In genomic region chr7:106346167-106346677, GRCh38 we compare ENCODE assay signal across 10 cellular contexts.
A peak's percentile ranks its signal among the peaks of the same experiment; 100 is the strongest.
DNase-seq lines count a peak whose midpoint lies in the region; ATAC-seq and TF ChIP-seq lines count a peak whose summit lies in the region.
"Had no signal": no experiment of that assay in that cellular context is flagged by ENCODE, and none has a peak within 500 bp of the region (broad histone marks: within the 10 kb centered on the region; RNA-seq: fewer than 3 reads in every experiment).

No MANE protein-coding gene starts in this region.

- CTCF ChIA-PET in A673 (lab: Charles Lee) (no interaction called here), activated B cell treated with CpG ODN at 0.5 μM for 24 hours (lab: Charles Lee) (interaction anchor here (1.2 kb wide), 1 partner anchor 61 kb away, joined by 3 read pairs; the partner anchor contains the start of gene NAMPT)

- H3K9me3 Mint-ChIP-seq in activated B cell treated with CpG ODN at 0.5 μM for 24 hours: peaks cover 23% of the 10 kb centered on the region
- peaks cover 16 to 46% (median 28%) of the 10 kb centered on the region in 6 donors for H3K9me3 Mint-ChIP-seq in immature natural killer cell

- H3K27me3 Mint-ChIP-seq in activated B cell treated with CpG ODN at 0.5 μM for 24 hours (peaks cover 8% of the 10 kb centered on the region), immature natural killer cell (ENCODE audit: low read depth in 3 of 3) (peaks cover 5 to 8% (median 5%) of the 10 kb centered on the region in 3 donors)

- TSS peak; percentile 90 for BruUV-seq in A673 (replicated peaks; lab: Mats Ljungman, UMichigan)

- peak overlapping the region; percentile 8 for H3K27ac ChIP-seq in A673 (ENCODE audit: low read depth, low read length, poor library complexity, severe bottlenecking)

- peaks cover 20% of the 10 kb centered on the region for H3K4me1 ChIP-seq in A673 (ENCODE audit: insufficient read depth, low read length, poor library complexity, severe bottlenecking)
- H3K4me1 ChIP-seq: BE2C had no signal

- ATAC-seq in GM18870 (IDR thresholded peaks at IDR 0.05; ENCODE audit: unreplicated experiment) (peak; percentile 1), activated B cell treated with CpG ODN at 0.5 μM for 24 hours (ENCODE audit: low read depth) (no peak), HG03175 (IDR thresholded peaks at IDR 0.05; ENCODE audit: unreplicated experiment) (no peak), HG02852 (IDR thresholded peaks at IDR 0.05; ENCODE audit: unreplicated experiment) (no peak)

- no peak for TF ChIP-seq CTCF in A673 (conservative IDR thresholded peaks at IDR 0.05; ENCODE audit: low read depth, low read length)
- TF ChIP-seq CTCF in activated B cell treated with CpG ODN at 0.5 μM for 24 hours (IDR thresholded peaks at IDR 0.05): no peak

- H3K36me3 Mint-ChIP-seq in activated B cell treated with CpG ODN at 0.5 μM for 24 hours (ENCODE audit: low read depth): peaks cover 2% of the 10 kb centered on the region
- peaks cover 4 to 18% (median 10%) of the 10 kb centered on the region in 3 donors for H3K36me3 Mint-ChIP-seq in immature natural killer cell

- peaks cover 27% of the 10 kb centered on the region for H3K4me1 Mint-ChIP-seq in activated B cell treated with CpG ODN at 0.5 μM for 24 hours
- H3K4me1 Mint-ChIP-seq in immature natural killer cell: peaks cover 28% of the 10 kb centered on the region in 2 donors

- H3K4me3 Mint-ChIP-seq in activated B cell treated with CpG ODN at 0.5 μM for 24 hours: no peak overlapping the region
- H3K4me3 Mint-ChIP-seq in immature natural killer cell: peak overlapping the region in 1 of 5 donors; percentile 73

- DNase-seq in A673 (ENCODE audit: low spot score): no peak
- no peak for DNase-seq in activated B cell treated with CpG ODN at 0.5 μM for 24 hours
- no peak for DNase-seq in immature natural killer cell
- DNase-seq in NCI-H1694 treated with DMSO at 0.1 percent for 48 hours (lab: John Stamatoyannopoulos, UW): no peak
- DNase-seq in DMS 273 treated with DMSO at 0.1 percent for 48 hours (lab: John Stamatoyannopoulos, UW): no peak
- DNase-seq: BE2C, NCI-H526 treated with DMSO at 0.1 percent for 48 hours had no signal

- POLR2A ChIA-PET in A673 (lab: Charles Lee; ENCODE audit: low non-redundant PET) (no interaction called here), activated B cell treated with CpG ODN at 0.5 μM for 24 hours (lab: Charles Lee) (interaction anchor here (2.3 to 4.2 kb wide), 2 partner anchors 61 to 79 kb away, joined by 12 to 33 read pairs; partner anchors contain the start of gene NAMPT)

- peak overlapping the region; percentile 74 for H3K27ac Mint-ChIP-seq in activated B cell treated with CpG ODN at 0.5 μM for 24 hours
- H3K27ac Mint-ChIP-seq in immature natural killer cell: peak overlapping the region in 5 of 6 donors; percentile 24 to 87 (median 67)

- intact Hi-C loops in A673 (cut with micrococcal nuclease; ENCODE audit: unreplicated experiment): no loop called here
- intact Hi-C loops in activated B cell treated with CpG ODN at 0.5 μM for 24 hours (cut with micrococcal nuclease): loop anchor here (1.0 to 5.0 kb wide), 3 partner anchors 61 to 116 kb away; no protein-coding TSS in a partner anchor

- H3K36me3 ChIP-seq in A673 (ENCODE audit: insufficient read depth, low read length, poor library complexity, severe bottlenecking): no peaks in the 10 kb centered on the region
- H3K36me3 ChIP-seq: BE2C had no signal

- H3K4me3 ChIP-seq in A673 (ENCODE audit: low read depth, low read length, poor library complexity, severe bottlenecking): no peak overlapping the region

- H3K27me3 ChIP-seq in A673 (replicated peaks; ENCODE audit: insufficient read depth, low read depth, low read length, poor library complexity): no peaks in the 10 kb centered on the region

- H3K9me3 ChIP-seq in A673 (ENCODE audit: low read depth, low read length, poor library complexity, severe bottlenecking): peaks cover 16% of the 10 kb centered on the region
- H3K9me3 ChIP-seq: BE2C had no signal
